In genomic region chr10:70578371-70578947, GRCh38 we compare ENCODE assay signal across 1 cellular context.
A peak's percentile ranks its signal among the peaks of the same experiment; 100 is the strongest.
TF ChIP-seq lines count a peak whose summit lies in the region.

No MANE protein-coding gene starts in this region.

TF ChIP-seq in SK-N-SH, 30 proteins besides CTCF, POLR2A, EP300 and RAD21 (continued from another document):
- TF ChIP-seq, protein P1, sequence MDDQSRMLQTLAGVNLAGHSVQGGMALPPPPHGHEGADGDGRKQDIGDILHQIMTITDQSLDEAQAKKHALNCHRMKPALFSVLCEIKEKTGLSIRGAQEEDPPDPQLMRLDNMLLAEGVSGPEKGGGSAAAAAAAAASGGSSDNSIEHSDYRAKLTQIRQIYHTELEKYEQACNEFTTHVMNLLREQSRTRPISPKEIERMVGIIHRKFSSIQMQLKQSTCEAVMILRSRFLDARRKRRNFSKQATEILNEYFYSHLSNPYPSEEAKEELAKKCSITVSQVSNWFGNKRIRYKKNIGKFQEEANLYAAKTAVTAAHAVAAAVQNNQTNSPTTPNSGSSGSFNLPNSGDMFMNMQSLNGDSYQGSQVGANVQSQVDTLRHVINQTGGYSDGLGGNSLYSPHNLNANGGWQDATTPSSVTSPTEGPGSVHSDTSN (IDR thresholded peaks at IDR 0.05), result peak; percentile 3; the same call in 1 of the 2 replicates
- TF ChIP-seq ELF1 (IDR thresholded peaks at IDR 0.05) (no peak), RXRA (IDR thresholded peaks at IDR 0.05; ENCODE audit: borderline replicate concordance, low read depth) (no peak), NFIC (IDR thresholded peaks at IDR 0.05; ENCODE audit: borderline replicate concordance) (0 out of 2 replicates have a peak, but pooled peaks have one; percentile 7), EZH2phosphoT487 (IDR thresholded peaks at IDR 0.05; ENCODE audit: borderline replicate concordance, low read depth) (no peak), FOXJ3 (CRISPR knock-in tag; IDR thresholded peaks at IDR 0.05) (no peak), POLR2AphosphoS5 (IDR thresholded peaks at IDR 0.05; ENCODE audit: low read depth, low read length) (no peak), MEF2A (IDR thresholded peaks at IDR 0.05; ENCODE audit: borderline replicate concordance, low read depth) (no peak), TCF12 (IDR thresholded peaks at IDR 0.05) (peak; percentile 63), NRF1 (IDR thresholded peaks at IDR 0.05; ENCODE audit: low read depth, low read length) (no peak), GABPA (IDR thresholded peaks at IDR 0.05; ENCODE audit: low read depth) (no peak)
